Comparison of ENCODE assay signal across 26 cellular contexts in the genomic region with DNA sequence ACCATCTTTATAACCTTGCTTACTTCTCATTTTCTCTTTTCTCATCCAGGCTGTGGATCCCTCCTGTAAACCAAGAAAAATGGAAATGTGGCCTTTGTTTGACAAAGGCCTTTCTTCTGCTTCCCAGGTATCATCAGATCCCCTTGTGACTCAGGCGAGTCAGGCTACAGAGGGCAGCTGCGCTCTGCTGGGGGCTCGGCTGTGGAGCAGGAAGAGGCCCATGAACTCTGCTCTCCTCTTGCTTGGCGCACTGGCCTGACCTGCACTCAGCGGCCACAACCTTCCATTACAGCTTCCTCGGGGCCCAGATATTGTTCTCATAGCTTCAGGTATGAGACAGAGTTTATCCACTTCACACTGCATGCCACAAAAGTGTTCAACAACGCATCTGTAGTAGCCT.
"Had no signal": no experiment of that assay in that cellular context is flagged by ENCODE, and none has a peak within 500 bp of the region (broad histone marks: within the 10 kb centered on the region; RNA-seq: fewer than 3 reads in every experiment).

No MANE protein-coding gene starts in this region.

- H3K36me3 ChIP-seq: breast epithelium, heart left ventricle, pancreas, prostate gland, sigmoid colon, upper lobe of left lung, vagina had no signal

- DNase-seq: activated CD8-positive, alpha-beta memory T cell treated with anti-CD3 and anti-CD28 coated beads, Interleukin-2, amount 10 ng/mL, durations not matched to agents 7 days and 5 days; activated CD8-positive, alpha-beta T cell treated with anti-CD3 and anti-CD28 coated beads, Interleukin-2, amount 10 ng/mL, durations not matched to agents 7 days and 5 days; activated naive CD4-positive, alpha-beta T cell; activated T-cell treated with anti-CD3 and anti-CD28 coated beads, Interleukin-2, amount 50 U/mL, for 48 hours; central memory CD4-positive, alpha-beta T cell; foreskin fibroblast; heart left ventricle; hypothalamus; islet precursor cell; left ventricle myocardium superior; nucleus accumbens; pancreas; retina; sigmoid colon; small intestine; stimulated activated CD4-positive, alpha-beta T cell treated with anti-CD3 and anti-CD28 coated beads, Interleukin-4, amount 100 ng/mL, for 24 hours; stimulated activated naive CD8-positive, alpha-beta T cell treated with anti-CD3 and anti-CD28 coated beads, Interleukin-15, amount 100 ng/mL, for 72 hours; substantia nigra; T-helper 2 cell had no signal

- ATAC-seq: activated CD8-positive, alpha-beta memory T cell treated with anti-CD3 and anti-CD28 coated beads, Interleukin-2, amount 10 ng/mL, durations not matched to agents 7 days and 5 days; activated CD8-positive, alpha-beta T cell treated with anti-CD3 and anti-CD28 coated beads, Interleukin-2, amount 10 ng/mL, durations not matched to agents 7 days and 5 days; activated naive CD4-positive, alpha-beta T cell treated with anti-CD3 and anti-CD28 coated beads, Interleukin-2, amount 50 U/mL, for 72 hours; esophagus mucosa; heart left ventricle; left ventricle myocardium superior; pancreas; stimulated activated effector memory CD8-positive, alpha-beta T cell treated with anti-CD3 and anti-CD28 coated beads, Interleukin-12 subunit alpha, Interleukin-12 subunit beta, amount 100 ng/mL, for 72 hours; stimulated activated naive CD8-positive, alpha-beta T cell treated with anti-CD3 and anti-CD28 coated beads, Interleukin-15, amount 100 ng/mL, for 72 hours had no signal

- H3K4me1 ChIP-seq: breast epithelium, heart left ventricle, pancreas, prostate gland, sigmoid colon, upper lobe of left lung, vagina had no signal

- H3K27me3 ChIP-seq: breast epithelium, heart left ventricle, pancreas, sigmoid colon, upper lobe of left lung, vagina had no signal

- H3K9me3 ChIP-seq: breast epithelium, heart left ventricle, pancreas, prostate gland, sigmoid colon, upper lobe of left lung, vagina had no signal

- H3K4me3 ChIP-seq: breast epithelium, heart left ventricle, pancreas, prostate gland, sigmoid colon, upper lobe of left lung, vagina had no signal

- H3K27ac ChIP-seq: breast epithelium, heart left ventricle, pancreas, prostate gland, sigmoid colon, upper lobe of left lung, vagina had no signal
